In genomic region chr3:58630081-58630709, GRCh38 we compare ENCODE assay signal across 1 cellular context.
TF ChIP-seq lines count a peak whose summit lies in the region.

No MANE protein-coding gene starts in this region.

TF ChIP-seq in IMR-90, 13 proteins besides CTCF, POLR2A, EP300 and RAD21 (continued from another document):
- TF ChIP-seq MAZ (IDR thresholded peaks at IDR 0.05; ENCODE audit: borderline replicate concordance, low read depth, low read length) (peak; percentile 70; the same call in 1 of the 2 replicates), RCOR1 (IDR thresholded peaks at IDR 0.05; ENCODE audit: insufficient replicate concordance, low read length) (no peak), RFX5 (IDR thresholded peaks at IDR 0.05; ENCODE audit: low read depth, low read length) (no peak)
TF ChIP-seq in IMR-90: peak in this region for 2.
